8 cellular contexts compared by ENCODE assay signal in genomic region chr1:3614755-3615742, GRCh38. TPM values are rescaled to one million over a fixed set of nuclear protein-coding genes. Genes with fewer than 3 reads are reported as not detected.
DNase-seq lines count a peak whose midpoint lies in the region; ATAC-seq and TF ChIP-seq lines count a peak whose summit lies in the region.

No MANE protein-coding gene starts in this region.

- H3K23ac ChIP-seq in IMR-90 (ENCODE audit: low read depth, low read length), result no peak overlapping the region

- no peak overlapping the region for H3K56ac ChIP-seq in IMR-90 (ENCODE audit: extremely low read depth, insufficient read depth, low read length)

- no peaks in the 10 kb centered on the region for H3K36me3 ChIP-seq in IMR-90 (ENCODE audit: control insufficient read depth, insufficient read depth, low read length)

- H3K4ac ChIP-seq in IMR-90 (ENCODE audit: low read depth, low read length), result no peak overlapping the region

- peak overlapping the region in 2 of 5 experiments; percentile 10 to 46 for H3K27ac Mint-ChIP-seq in brain

- TF ChIP-seq POLR2A in IMR-90 (IDR thresholded peaks at IDR 0.05; ENCODE audit: low read depth, low read length), result no peak

- no peak overlapping the region for H2BK15ac ChIP-seq in IMR-90 (ENCODE audit: low read depth, low read length)

- H3K27ac ChIP-seq in IMR-90 (ENCODE audit: insufficient read depth, low read length), result no peak overlapping the region

- no peak overlapping the region for H2BK20ac ChIP-seq in IMR-90 (ENCODE audit: low read depth, low read length)

- BruUV-seq in IMR-90 (replicated peaks; lab: Mats Ljungman, UMichigan), result no TSS peak

- no peak overlapping the region for H3K4me2 ChIP-seq in IMR-90 (ENCODE audit: low read depth, low read length)

- peak overlapping the region in 1 of 5 experiments; percentile 41 for H3K4me3 Mint-ChIP-seq in brain

- no peak overlapping the region for H4K8ac ChIP-seq in IMR-90 (ENCODE audit: low read depth in 2 of 2, low read length in 2 of 2)

- no peak overlapping the region for H3K18ac ChIP-seq in IMR-90 (ENCODE audit: low read depth, low read length)

- H3K36me3 Mint-ChIP-seq in brain, result no peaks in the 10 kb centered on the region

- TF ChIP-seq RAD21 in IMR-90 (IDR thresholded peaks at IDR 0.05; ENCODE audit: low read length), result peak; percentile 63

- no peak overlapping the region for H2BK5ac ChIP-seq in IMR-90 (ENCODE audit: low read depth, low read length, poor library complexity, severe bottlenecking)

- POLR2A ChIA-PET in IMR-90 (lab: Charles Lee; ENCODE audit: unreplicated experiment), result no interaction called here

- peak; percentile 61 for TF ChIP-seq CTCF in IMR-90 (conservative IDR thresholded peaks at IDR 0.05; ENCODE audit: low read depth, low read length)
- TF ChIP-seq CTCF in brain (conservative IDR thresholded peaks at IDR 0.05), result peak; percentile 77 to 89

- no peak overlapping the region for H3K4me3 ChIP-seq in IMR-90 (ENCODE audit: insufficient read depth, low read depth, low read length)

- peaks cover 2% of the 10 kb centered on the region for H3K27me3 Mint-ChIP-seq in brain

- H3K4me1 Mint-ChIP-seq in brain, result peaks cover 59% of the 10 kb centered on the region

- no peak overlapping the region for H2BK120ac ChIP-seq in IMR-90 (ENCODE audit: low read depth, low read length)

- H4K20me1 ChIP-seq in IMR-90 (ENCODE audit: insufficient read depth, low read length), result no peaks in the 10 kb centered on the region

- 38% methylated on average over 7 of the region's 20 CpGs; no CpG with 5 or more reads in 1 of the 2 experiments for WGBS in IMR-90 (ENCODE audit: extremely low coverage in 2 of 2, insufficient read length in 1 of 2), 2 experiments

- in situ Hi-C loops in IMR-90 (cut with MboI; ENCODE audit: low sequenced_read_pairs), result no loop called here

- no peaks in the 10 kb centered on the region for H3K9me3 ChIP-seq in IMR-90 (ENCODE audit: control insufficient read depth, insufficient read depth, low read length)

- H4K5ac ChIP-seq in IMR-90 (ENCODE audit: low read depth, low read length), result no peak overlapping the region

- dilution Hi-C loops in IMR-90 (cut with HindIII; ENCODE audit: low sequenced_read_pairs, unreplicated experiment), result no loop called here

- H3K79me1 ChIP-seq in IMR-90 (ENCODE audit: low read depth in 1 of 2, low read length in 2 of 2), result no peaks in the 10 kb centered on the region

- peaks cover 22% of the 10 kb centered on the region for H3K4me1 ChIP-seq in IMR-90 (ENCODE audit: control insufficient read depth, insufficient read depth, low read length)

- H2AFZ ChIP-seq in IMR-90 (replicated peaks; ENCODE audit: low read length, poor library complexity), result no peak overlapping the region

- H3K14ac ChIP-seq in IMR-90 (replicated peaks; ENCODE audit: low read depth, low read length), result no peak overlapping the region

- intact Hi-C loops in IMR-90 (cut with micrococcal nuclease), result loop anchor here (1.0 kb wide), 1 partner anchor 50 kb away; no protein-coding TSS in a partner anchor

- DNase-seq in D341Med (ENCODE audit: low spot score) (peak; percentile 67), IMR-90 (no peak), myocyte (ENCODE audit: low read depth) (peak; percentile 9), DMS153 (lab: John Stamatoyannopoulos, UW) (no peak)
- no peak for DNase-seq in activated CD8-positive, alpha-beta memory T cell treated with anti-CD3 and anti-CD28 coated beads, Interleukin-2, amount 50 U/mL, for 4 hours
- DNase-seq in stimulated activated CD4-positive, alpha-beta T cell treated with anti-CD3 and anti-CD28 coated beads, Interleukin-1b, Interleukin-23, amount 100 ng/mL, for 48 hours, result no peak

- no peak overlapping the region for H3K9ac ChIP-seq in IMR-90 (ENCODE audit: low read depth, low read length)

- H2AK9ac ChIP-seq in IMR-90 (replicated peaks; ENCODE audit: low read depth, low read length, poor library complexity), result no peak overlapping the region

- H2AK5ac ChIP-seq in IMR-90 (ENCODE audit: low read depth, low read length), result no peak overlapping the region

- H3K9me1 ChIP-seq in IMR-90 (ENCODE audit: insufficient read depth, low read length), result no peaks in the 10 kb centered on the region; the same call in 1 of the 2 replicates

- peaks cover 0 to 2% (median 0%) of the 10 kb centered on the region in 5 experiments for H3K9me3 Mint-ChIP-seq in brain

- peaks cover 15% of the 10 kb centered on the region; the same call in 1 of the 2 replicates for H3K27me3 ChIP-seq in IMR-90 (ENCODE audit: control insufficient read depth, insufficient read depth, low read length)

- CTCF ChIA-PET in IMR-90 (lab: Yijun Ruan, JAX), result interaction anchor here (1.5 kb wide), 1 partner anchor 50 kb away, joined by 9 read pairs; no protein-coding TSS in a partner anchor

- no peak overlapping the region for H4K91ac ChIP-seq in IMR-90 (ENCODE audit: insufficient read depth, low read depth, low read length)

- ATAC-seq in IMR-90 (ENCODE audit: low read depth), result no peak; the same call in 1 of the 2 replicates
- ATAC-seq in GM18511 (IDR thresholded peaks at IDR 0.05; ENCODE audit: unreplicated experiment), result no peak

TF ChIP-seq in IMR-90, 13 proteins besides CTCF, POLR2A, EP300 and RAD21:
- no peak for TF ChIP-seq CEBPB (IDR thresholded peaks at IDR 0.05; ENCODE audit: low read depth, low read length)
- TF ChIP-seq SMC3 (IDR thresholded peaks at IDR 0.05; ENCODE audit: low read depth, low read length), result peak; percentile 57
- no peak for TF ChIP-seq CHD1 (IDR thresholded peaks at IDR 0.05; ENCODE audit: low read depth, low read length)
- TF ChIP-seq ELK1 (IDR thresholded peaks at IDR 0.05; ENCODE audit: borderline replicate concordance, low read depth, low read length), result no peak
- no peak for TF ChIP-seq RCOR1 (IDR thresholded peaks at IDR 0.05; ENCODE audit: insufficient replicate concordance, low read length)
TF ChIP-seq in IMR-90: peak in this region for 1.

RNA-seq across cellular contexts. Expression of gene MEGF6, which starts 3.7 kb away (rescaled TPM):
- total RNA-seq in IMR-90 (2012; rRNA removed) (0.56 and 0.72 TPM in 2 replicates), myocyte (0.13 and 0.16 TPM in 2 replicates)
- polyA plus RNA-seq in IMR-90 (2012; rRNA removed) (4.1 and 5.4 TPM in 2 replicates), brain (ENCODE audit: insufficient read depth, low read depth, low replicate concordance) (8.0 TPM)
- polyA plus RNA-seq in IMR-90 (2012; cell fraction: cytosol; rRNA removed), result 3.4 and 5.5 TPM in 2 replicates
- polyA plus RNA-seq in IMR-90 (2012; cell fraction: nucleus; rRNA removed; ENCODE audit: low replicate concordance), result 18.4 and 59.0 TPM in 2 replicates
- polyA plus RNA-seq in myocyte (2012), result 45.6 TPM

RNA-seq across cellular contexts. Expression of gene TPRG1L, which starts 9.8 kb away (rescaled TPM):
- total RNA-seq in IMR-90 (2012; rRNA removed), result 25.3 and 25.6 TPM in 2 replicates
- polyA plus RNA-seq in IMR-90 (2012; rRNA removed), result 38.1 and 39.5 TPM in 2 replicates
- 33.5 and 37.2 TPM in 2 replicates for polyA plus RNA-seq in IMR-90 (2012; cell fraction: cytosol; rRNA removed)
- 11.6 and 15.3 TPM in 2 replicates for polyA plus RNA-seq in IMR-90 (2012; cell fraction: nucleus; rRNA removed; ENCODE audit: low replicate concordance)
- 100 TPM for polyA plus RNA-seq in brain (ENCODE audit: insufficient read depth, low read depth, low replicate concordance)
- 19.7 and 23.2 TPM in 2 replicates for total RNA-seq in myocyte
- polyA plus RNA-seq in myocyte (2012), result 78.4 TPM

RNA-seq across cellular contexts. Expression of gene WRAP73, which starts 34.9 kb away (rescaled TPM):
- total RNA-seq in IMR-90 (2012; rRNA removed) (9.2 and 10.8 TPM in 2 replicates), myocyte (25.8 and 29.0 TPM in 2 replicates)
- polyA plus RNA-seq in IMR-90 (2012; rRNA removed) (23.6 and 24.4 TPM in 2 replicates), brain (ENCODE audit: insufficient read depth, low read depth, low replicate concordance) (29.7 TPM)
- 14.9 and 26.0 TPM in 2 replicates for polyA plus RNA-seq in IMR-90 (2012; cell fraction: cytosol; rRNA removed)
- 70.7 and 108 TPM in 2 replicates for polyA plus RNA-seq in IMR-90 (2012; cell fraction: nucleus; rRNA removed; ENCODE audit: low replicate concordance)
- 22.3 TPM for polyA plus RNA-seq in myocyte (2012)

RNA-seq across cellular contexts. Expression of gene TP73, which starts 37.3 kb away (rescaled TPM):
- total RNA-seq in IMR-90 (2012; rRNA removed) (not detected in 2 replicates), myocyte (1.3 and 2.2 TPM in 2 replicates)
- polyA plus RNA-seq in IMR-90 (2012; rRNA removed) (0.10 TPM in 1 of 2 replicates, not detected in the other), brain (ENCODE audit: insufficient read depth, low read depth, low replicate concordance) (19.0 TPM)
- polyA plus RNA-seq in IMR-90 (2012; cell fraction: cytosol; rRNA removed), result 0.03 TPM in 1 of 2 replicates, not detected in the other
- 0.10 and 0.16 TPM in 2 replicates for polyA plus RNA-seq in IMR-90 (2012; cell fraction: nucleus; rRNA removed; ENCODE audit: low replicate concordance)
- polyA plus RNA-seq in myocyte (2012), result 0.39 TPM

Comparison
In these comparisons a context has a peak if more than half of its experiments do, and no peak if none do; other contexts are left out.
1. DNase-seq: peak in D341Med (single experiment) and myocyte (single experiment); none in IMR-90 (single experiment), DMS153 (single experiment), activated CD8-positive, alpha-beta memory T cell treated with anti-CD3 and anti-CD28 coated beads, Interleukin-2, amount 50 U/mL, for 4 hours (single experiment) and stimulated activated CD4-positive, alpha-beta T cell treated with anti-CD3 and anti-CD28 coated beads, Interleukin-1b, Interleukin-23, amount 100 ng/mL, for 48 hours (single experiment).